In the genomic region with DNA sequence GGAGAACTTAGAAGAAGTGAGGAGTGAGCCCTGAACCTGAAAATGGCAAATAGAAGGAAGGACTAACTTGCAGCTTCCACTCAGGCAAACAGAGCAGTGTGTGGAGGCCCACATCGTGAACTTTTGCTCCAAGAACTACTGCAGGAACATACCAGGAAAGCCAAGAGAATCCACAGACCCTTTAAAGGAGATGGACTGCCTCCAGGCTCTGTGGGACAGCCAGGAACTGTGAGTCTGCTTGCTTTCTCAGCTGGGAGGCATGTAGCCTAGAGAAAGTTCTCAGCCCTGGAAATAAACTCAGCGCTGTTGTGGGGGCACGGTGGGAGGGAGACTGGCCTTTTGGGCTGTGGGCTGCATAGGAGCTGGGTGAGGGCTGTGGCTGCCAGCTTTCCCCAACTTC, we compare ENCODE assay signal across 15 cellular contexts.
DNase-seq lines count a peak whose midpoint lies in the region; ATAC-seq and TF ChIP-seq lines count a peak whose summit lies in the region.
"Had no signal": no experiment of that assay in that cellular context is flagged by ENCODE, and none has a peak within 500 bp of the region (broad histone marks: within the 10 kb centered on the region; RNA-seq: fewer than 3 reads in every experiment).

No MANE protein-coding gene starts in this region.

- no peak overlapping the region for H2AK5ac ChIP-seq in mesenchymal stem cell (ENCODE audit: low read length, severe bottlenecking)

- DNase-seq in GM23248 (peak; percentile 72), coronary artery (ENCODE audit: low spot score) (no peak), mesenchymal stem cell (peak; percentile 60), stromal cell of bone marrow (ENCODE audit: low read depth) (peak; percentile 40), NCI-H2081 (lab: John Stamatoyannopoulos, UW) (no peak), HT-29 (ENCODE audit: low spot score) (no peak), HPDE6-E6E7 (ENCODE audit: extremely low spot score) (no peak)
- DNase-seq: activated CD4-positive, alpha-beta T cell treated with anti-CD3 and anti-CD28 coated beads, Interleukin-2, amount 50 U/mL, for 4 hours; CD8-positive, alpha-beta memory T cell; Kasumi-1; mucosa of descending colon; NCI-H187; stimulated activated naive CD4-positive, alpha-beta T cell had no signal

- peaks cover 5% of the 10 kb centered on the region; the same call in 1 of the 2 replicates for H3K79me2 ChIP-seq in GM23248 (ENCODE audit: insufficient read depth)

- H3K9me3 ChIP-seq in GM23248 (ENCODE audit: low read depth) (no peaks in the 10 kb centered on the region), mesenchymal stem cell (ENCODE audit: control insufficient read depth, low read length) (no peaks in the 10 kb centered on the region)
- H3K9me3 ChIP-seq: mucosa of descending colon had no signal

- peak overlapping the region in 1 of 2 experiments; percentile 40 for H3K23ac ChIP-seq in mesenchymal stem cell (ENCODE audit: low read length in 2 of 2)

- no peaks in the 10 kb centered on the region for H3K27me3 ChIP-seq in GM23248 (replicated peaks; ENCODE audit: insufficient read depth)
- H3K27me3 ChIP-seq in mesenchymal stem cell (ENCODE audit: control insufficient read depth in 1 of 2, insufficient read depth in 1 of 2, low read length in 2 of 2): no peaks in the 10 kb centered on the region
- H3K27me3 ChIP-seq: cardiac muscle cell had no signal

- peak overlapping the region in 1 of 2 experiments; percentile 82 for H3K18ac ChIP-seq in mesenchymal stem cell (ENCODE audit: low read depth in 1 of 2, low read length in 2 of 2)

- H4K8ac ChIP-seq in mesenchymal stem cell (ENCODE audit: low read length): peak overlapping the region; percentile 84

- H3K9me2 ChIP-seq in GM23248 (ENCODE audit: insufficient read depth): no peaks in the 10 kb centered on the region

- peak overlapping the region; percentile 26 for H3K9ac ChIP-seq in GM23248
- no peak overlapping the region for H3K9ac ChIP-seq in mesenchymal stem cell (ENCODE audit: low read length)

- H3K4ac ChIP-seq in mesenchymal stem cell (ENCODE audit: low read depth in 1 of 2, low read length in 2 of 2): no peak overlapping the region

- H3K4me3 ChIP-seq in GM23248 (peak overlapping the region; percentile 21; the same call in 1 of the 2 replicates), coronary artery (no peak overlapping the region), mesenchymal stem cell (ENCODE audit: insufficient read depth in 1 of 2, low read depth in 1 of 2, low read length in 2 of 2) (no peak overlapping the region)
- H3K4me3 ChIP-seq: cardiac muscle cell, mucosa of descending colon had no signal

- peak overlapping the region; percentile 67 for H2BK15ac ChIP-seq in mesenchymal stem cell (ENCODE audit: low read depth, poor library complexity, severe bottlenecking)

- no peak for TF ChIP-seq CTCF in coronary artery (IDR thresholded peaks at IDR 0.05)

- in situ Hi-C loops in GM23248 (cut with MboI): no loop called here

- peaks cover 7% of the 10 kb centered on the region for H3F3A ChIP-seq in GM23248 (ENCODE audit: insufficient read depth)

- H2AFZ ChIP-seq in GM23248 (no peak overlapping the region), mesenchymal stem cell (ENCODE audit: low read depth, low read length) (no peak overlapping the region)

- peak overlapping the region; percentile 63 for H3K27ac ChIP-seq in GM23248
- peak overlapping the region; percentile 66 to 82 for H3K27ac ChIP-seq in coronary artery
- H3K27ac ChIP-seq in mesenchymal stem cell (ENCODE audit: low read length, poor library complexity, severe bottlenecking): no peak overlapping the region
- H3K27ac ChIP-seq: cardiac muscle cell had no signal

- H3K4me1 ChIP-seq in GM23248 (ENCODE audit: insufficient read depth) (peaks cover 23% of the 10 kb centered on the region), mesenchymal stem cell (ENCODE audit: control insufficient read depth, insufficient read depth, low read depth, low read length) (peaks cover 8% of the 10 kb centered on the region)

- no peak overlapping the region for H2BK5ac ChIP-seq in mesenchymal stem cell (ENCODE audit: low read depth, low read length, poor library complexity, severe bottlenecking)

- no peaks in the 10 kb centered on the region for H4K20me1 ChIP-seq in GM23248 (ENCODE audit: insufficient read depth)

- peak overlapping the region in 1 of 2 experiments; percentile 63 for H2BK12ac ChIP-seq in mesenchymal stem cell (ENCODE audit: low read length in 2 of 2)

- peaks cover 9% of the 10 kb centered on the region for H3K79me1 ChIP-seq in mesenchymal stem cell (replicated peaks; ENCODE audit: low read length, poor library complexity, severe bottlenecking)

- no peaks in the 10 kb centered on the region for H3K36me3 ChIP-seq in GM23248 (ENCODE audit: low read depth)
- no peaks in the 10 kb centered on the region for H3K36me3 ChIP-seq in mesenchymal stem cell (ENCODE audit: control insufficient read depth in 1 of 2, insufficient read depth in 2 of 2, low read depth in 1 of 2, low read length in 2 of 2)
- H3K36me3 ChIP-seq: cardiac muscle cell had no signal

- H2BK120ac ChIP-seq in mesenchymal stem cell (ENCODE audit: low read depth, low read length): no peak overlapping the region

- WGBS in GM23248 (ENCODE audit: low coverage in 1 of 2, low lambda C conversion rate in 2 of 2, missing lambda C conversion rate in 2 of 2), 2 experiments: 40 to 41% methylated on average over 3 of the region's 3 CpGs
- 80% methylated on average over 3 of the region's 3 CpGs for WGBS in mesenchymal stem cell

- H3K14ac ChIP-seq in mesenchymal stem cell (ENCODE audit: low read length in 2 of 2): no peak overlapping the region

- peak overlapping the region; percentile 59 for H3K4me2 ChIP-seq in GM23248 (ENCODE audit: unreplicated experiment)
- H3K4me2 ChIP-seq in mesenchymal stem cell (ENCODE audit: low read length, poor library complexity, severe bottlenecking): no peak overlapping the region

- ATAC-seq in GM21737 (IDR thresholded peaks at IDR 0.05; ENCODE audit: unreplicated experiment): no peak
- ATAC-seq: mucosa of descending colon had no signal

- no peak overlapping the region for H4K91ac ChIP-seq in mesenchymal stem cell (ENCODE audit: low read length)

Comparison
In these comparisons a context has a peak if more than half of its experiments do, and no peak if none do; other contexts are left out.
1. DNase-seq: peak in GM23248 (single experiment), mesenchymal stem cell (single experiment) and stromal cell of bone marrow (single experiment); none in coronary artery (single experiment), NCI-H2081 (0 of 2), HT-29 (single experiment) and HPDE6-E6E7 (single experiment).